1 cellular context compared by ENCODE assay signal in the genomic region with DNA sequence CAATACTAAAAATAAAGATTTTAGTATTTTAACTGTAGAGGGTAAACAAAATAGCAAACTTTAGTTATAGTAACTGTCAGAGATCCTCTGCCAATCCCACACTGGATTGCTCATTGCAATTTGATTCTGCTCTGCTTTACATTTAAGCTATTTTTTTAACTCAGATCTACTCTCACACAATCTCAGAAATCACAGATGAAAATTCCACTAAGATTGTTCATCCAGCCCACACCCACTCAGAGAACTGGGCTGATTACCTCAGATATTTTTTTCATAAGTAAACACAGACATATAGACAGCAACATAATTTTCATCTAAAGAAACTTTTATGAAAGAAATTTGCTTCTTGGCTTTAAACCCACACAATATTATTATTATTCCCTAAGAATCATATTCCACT.
TF ChIP-seq lines count a peak whose summit lies in the region.

No MANE protein-coding gene starts in this region.

TF ChIP-seq in GM12878, 131 proteins besides CTCF, POLR2A, EP300 and RAD21 (continued from another document):
- TF ChIP-seq SMAD1 (IDR thresholded peaks at IDR 0.05; ENCODE audit: low read depth, partially characterized antibody) (no peak), RCOR1 (conservative IDR thresholded peaks at IDR 0.05; ENCODE audit: low read depth, low read length) (no peak), RFX5 (IDR thresholded peaks at IDR 0.05; ENCODE audit: low read depth, low read length) (no peak), PRDM15 (CRISPR knock-in tag; IDR thresholded peaks at IDR 0.05) (no peak), SIN3A (IDR thresholded peaks at IDR 0.05; ENCODE audit: low read depth, low read length) (no peak), MAX (IDR thresholded peaks at IDR 0.05; ENCODE audit: low read depth, low read length) (no peak), JUNB (IDR thresholded peaks at IDR 0.05) (no peak), SREBF2 (IDR thresholded peaks at IDR 0.05; ENCODE audit: low read length) (no peak), NR2C2 (IDR thresholded peaks at IDR 0.05; ENCODE audit: borderline replicate concordance, control insufficient read depth, insufficient read length, low read depth) (no peak), ZNF622 (IDR thresholded peaks at IDR 0.05) (no peak), CREB1 (IDR thresholded peaks at IDR 0.05; ENCODE audit: low read depth) (no peak)
